17 cellular contexts compared by ENCODE assay signal in genomic region chr3:7754653-7755052, GRCh38.
DNase-seq lines count a peak whose midpoint lies in the region; ATAC-seq and TF ChIP-seq lines count a peak whose summit lies in the region.
"Had no signal": no experiment of that assay in that cellular context is flagged by ENCODE, and none has a peak within 500 bp of the region (broad histone marks: within the 10 kb centered on the region; RNA-seq: fewer than 3 reads in every experiment).

No MANE protein-coding gene starts in this region.

- H3K27me3 ChIP-seq in left ventricle myocardium inferior (ENCODE audit: low read depth), result no peaks in the 10 kb centered on the region
- no peaks in the 10 kb centered on the region for H3K27me3 ChIP-seq in aorta (ENCODE audit: control insufficient read depth in 1 of 2, insufficient read depth in 2 of 2, low read length in 1 of 2)
- H3K27me3 ChIP-seq: BLaER1 treated with 17β-estradiol and CSF1 and Interleukin-3, amounts not matched to agents 10 nM and 100 nM had no signal

- H3K9me3 ChIP-seq in left ventricle myocardium inferior (replicated peaks) (no peaks in the 10 kb centered on the region), aorta (ENCODE audit: control insufficient read depth, low read length) (no peaks in the 10 kb centered on the region)
- H3K9me3 ChIP-seq: A549; BLaER1 treated with 17β-estradiol and CSF1 and Interleukin-3, amounts not matched to agents 10 nM and 100 nM; Caco-2 had no signal

- no peak for TF ChIP-seq CTCF in left ventricle myocardium inferior (IDR thresholded peaks at IDR 0.05; ENCODE audit: borderline replicate concordance)

- H3K4me1 ChIP-seq in left ventricle myocardium inferior, result no peaks in the 10 kb centered on the region
- no peaks in the 10 kb centered on the region for H3K4me1 ChIP-seq in aorta (ENCODE audit: control insufficient read depth in 1 of 2, insufficient read depth in 2 of 2, low read length in 2 of 2)
- H3K4me1 ChIP-seq: A549, Caco-2 had no signal

- no peak overlapping the region for H3K27ac ChIP-seq in left ventricle myocardium inferior (replicated peaks)
- H3K27ac ChIP-seq in aorta (ENCODE audit: low read depth in 1 of 2, low read length in 2 of 2), result no peak overlapping the region
- H3K27ac ChIP-seq: 22Rv1; A549; BLaER1 treated with 17β-estradiol and CSF1 and Interleukin-3, amounts not matched to agents 10 nM and 100 nM; C4-2B had no signal

- H3K4me3 ChIP-seq in left ventricle myocardium inferior (no peak overlapping the region), aorta (ENCODE audit: low read length in 2 of 2) (no peak overlapping the region)
- H3K4me3 ChIP-seq: A549; BLaER1 treated with 17β-estradiol and CSF1 and Interleukin-3, amounts not matched to agents 10 nM and 100 nM had no signal

- 29 to 46% methylated on average over 2 of the region's 2 CpGs for WGBS in aorta, 2 donors

- DNase-seq in Right ventricle myocardium inferior (ENCODE audit: missing footprints) (no peak), left cardiac atrium (no peak), left ventricle myocardium superior (no peak), left ventricle myocardium inferior (no peak), aorta (no peak), NCI-H446 (lab: John Stamatoyannopoulos, UW) (no peak)
- DNase-seq: AML-193; Caco-2; Calu3; CD4-positive, alpha-beta T cell; CD8-positive, alpha-beta T cell; DMS79 treated with DMSO at 0.1 percent for 48 hours; GF-D8 had no signal

- intact Hi-C loops in Right ventricle myocardium inferior (cut with DNase I), result no loop called here
- intact Hi-C loops in left cardiac atrium (cut with DNase I), result no loop called here
- intact Hi-C loops in left ventricle myocardium superior (cut with micrococcal nuclease), result no loop called here
- intact Hi-C loops in left ventricle myocardium inferior (cut with micrococcal nuclease), result no loop called here
- intact Hi-C loops in aorta (cut with DNase I), result no loop called here

- peak; percentile 72 for ATAC-seq in Right ventricle myocardium inferior
- no peak for ATAC-seq in left cardiac atrium
- ATAC-seq in left ventricle myocardium superior, result peak; percentile 67
- peak; percentile 29 for ATAC-seq in aorta (ENCODE audit: low FRiP score)
- ATAC-seq: A549; CD8-positive, alpha-beta T cell had no signal

- H3K36me3 ChIP-seq in left ventricle myocardium inferior (no peaks in the 10 kb centered on the region), aorta (ENCODE audit: control insufficient read depth in 1 of 2, insufficient read depth in 2 of 2, low read length in 1 of 2) (no peaks in the 10 kb centered on the region)
- H3K36me3 ChIP-seq: BLaER1 treated with 17β-estradiol and CSF1 and Interleukin-3, amounts not matched to agents 10 nM and 100 nM had no signal

Comparison
In these comparisons a context has a peak if more than half of its experiments do, and no peak if none do; other contexts are left out.
1. ATAC-seq: peak in Right ventricle myocardium inferior (single experiment), left ventricle myocardium superior (single experiment) and aorta (single experiment); none in left cardiac atrium (0 of 2).